In the genomic region with DNA sequence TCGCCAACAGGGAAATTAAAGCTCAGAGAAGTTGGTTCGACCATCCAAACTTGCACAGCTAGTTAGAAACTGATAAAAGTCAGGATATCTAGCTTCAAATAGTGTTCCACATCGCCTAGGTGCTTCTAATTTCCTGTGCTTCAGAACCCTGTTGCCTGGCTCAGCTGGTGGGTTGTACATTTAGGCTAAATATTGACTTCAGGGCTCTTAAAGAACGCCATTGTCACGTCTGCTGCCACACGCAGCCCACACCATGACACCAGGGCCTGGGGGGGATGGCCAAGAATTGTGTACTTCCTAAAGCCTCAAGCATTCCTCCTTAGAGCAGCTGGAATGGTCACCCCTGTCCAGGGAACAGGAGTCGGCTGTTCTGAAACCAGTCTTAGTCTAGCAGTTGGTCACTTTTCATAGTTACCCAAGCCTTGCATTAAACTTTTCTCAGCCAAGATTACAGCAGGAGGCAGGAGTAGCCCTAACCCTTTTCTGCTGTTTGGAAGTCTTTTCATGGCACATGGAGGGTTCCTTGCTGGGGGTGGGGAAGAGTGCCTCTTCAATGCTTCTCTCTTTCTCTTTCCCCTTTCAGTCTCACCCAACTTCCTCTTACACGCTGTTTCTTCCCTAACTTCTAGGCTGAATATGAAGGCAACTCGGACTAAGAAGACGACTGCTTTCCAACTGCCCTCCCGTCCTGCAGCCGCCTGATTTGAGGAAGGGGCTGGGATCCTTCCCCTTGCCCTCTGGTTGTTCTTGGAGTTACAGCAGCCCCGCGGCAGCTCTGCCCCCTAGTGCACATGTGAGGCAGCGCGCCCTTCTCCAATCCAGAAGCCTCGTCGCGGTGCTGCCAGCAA, we compare ENCODE assay signal across 1 cellular context.
TF ChIP-seq lines count a peak whose summit lies in the region.

No MANE protein-coding gene starts in this region.

TF ChIP-seq in HepG2, 621 proteins besides CTCF, POLR2A, EP300 and RAD21 (continued from another document and continues in another):
- no peak for TF ChIP-seq MNT (IDR thresholded peaks at IDR 0.05)
- no peak for TF ChIP-seq ZNF264 (CRISPR knock-in tag; IDR thresholded peaks at IDR 0.05)
- TF ChIP-seq MXD3 (CRISPR knock-in tag; IDR thresholded peaks at IDR 0.05): 0 out of 2 replicates have a peak, but pooled peaks have one; percentile 16
- TF ChIP-seq HIVEP1 (CRISPR knock-in tag; IDR thresholded peaks at IDR 0.05): no peak
- TF ChIP-seq, protein P1, sequence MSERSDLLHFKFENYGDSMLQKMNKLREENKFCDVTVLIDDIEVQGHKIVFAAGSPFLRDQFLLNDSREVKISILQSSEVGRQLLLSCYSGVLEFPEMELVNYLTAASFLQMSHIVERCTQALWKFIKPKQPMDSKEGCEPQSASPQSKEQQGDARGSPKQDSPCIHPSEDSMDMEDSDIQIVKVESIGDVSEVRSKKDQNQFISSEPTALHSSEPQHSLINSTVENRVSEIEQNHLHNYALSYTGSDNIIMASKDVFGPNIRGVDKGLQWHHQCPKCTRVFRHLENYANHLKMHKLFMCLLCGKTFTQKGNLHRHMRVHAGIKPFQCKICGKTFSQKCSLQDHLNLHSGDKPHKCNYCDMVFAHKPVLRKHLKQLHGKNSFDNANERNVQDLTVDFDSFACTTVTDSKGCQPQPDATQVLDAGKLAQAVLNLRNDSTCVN (CRISPR knock-in tag; IDR thresholded peaks at IDR 0.05; ENCODE audit: borderline replicate concordance): 0 out of 2 replicates have a peak, but pooled peaks have one; percentile 24
- TF ChIP-seq ZNF44 (CRISPR knock-in tag; IDR thresholded peaks at IDR 0.05): no peak
- no peak for TF ChIP-seq ATF4 (CRISPR knock-in tag; IDR thresholded peaks at IDR 0.05)
- TF ChIP-seq ZNF772 (CRISPR knock-in tag; IDR thresholded peaks at IDR 0.05): peak; percentile 74
- TF ChIP-seq, protein P2, sequence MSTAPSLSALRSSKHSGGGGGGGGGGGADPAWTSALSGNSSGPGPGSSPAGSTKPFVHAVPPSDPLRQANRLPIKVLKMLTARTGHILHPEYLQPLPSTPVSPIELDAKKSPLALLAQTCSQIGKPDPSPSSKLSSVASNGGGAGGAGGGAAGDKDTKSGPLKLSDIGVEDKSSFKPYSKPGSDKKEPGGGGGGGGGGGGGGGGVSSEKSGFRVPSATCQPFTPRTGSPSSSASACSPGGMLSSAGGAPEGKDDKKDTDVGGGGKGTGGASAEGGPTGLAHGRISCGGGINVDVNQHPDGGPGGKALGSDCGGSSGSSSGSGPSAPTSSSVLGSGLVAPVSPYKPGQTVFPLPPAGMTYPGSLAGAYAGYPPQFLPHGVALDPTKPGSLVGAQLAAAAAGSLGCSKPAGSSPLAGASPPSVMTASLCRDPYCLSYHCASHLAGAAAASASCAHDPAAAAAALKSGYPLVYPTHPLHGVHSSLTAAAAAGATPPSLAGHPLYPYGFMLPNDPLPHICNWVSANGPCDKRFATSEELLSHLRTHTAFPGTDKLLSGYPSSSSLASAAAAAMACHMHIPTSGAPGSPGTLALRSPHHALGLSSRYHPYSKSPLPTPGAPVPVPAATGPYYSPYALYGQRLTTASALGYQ (CRISPR knock-in tag; IDR thresholded peaks at IDR 0.05): no peak
- TF ChIP-seq NR2C2 (CRISPR knock-in tag; IDR thresholded peaks at IDR 0.05; ENCODE audit: borderline replicate concordance): 0 out of 2 replicates have a peak, but pooled peaks have one; percentile 38
- TF ChIP-seq RBFOX2 (IDR thresholded peaks at IDR 0.05; ENCODE audit: low read depth, low read length): no peak
- TF ChIP-seq ZFP41 (CRISPR knock-in tag; IDR thresholded peaks at IDR 0.05; ENCODE audit: borderline replicate concordance): no peak
- TF ChIP-seq ZNF12 (CRISPR knock-in tag; IDR thresholded peaks at IDR 0.05): no peak
- no peak for TF ChIP-seq U2AF2 (IDR thresholded peaks at IDR 0.05; ENCODE audit: low read depth, low read length)
- peak; percentile 53 for TF ChIP-seq XRCC5 (optimal IDR thresholded peaks at IDR 0.05; ENCODE audit: low read length)
- TF ChIP-seq ERF (CRISPR knock-in tag; IDR thresholded peaks at IDR 0.05): 0 out of 2 replicates have a peak, but pooled peaks have one; percentile 25
- TF ChIP-seq MAFG (CRISPR knock-in tag; IDR thresholded peaks at IDR 0.05): no peak
- TF ChIP-seq ELF4 (CRISPR knock-in tag; IDR thresholded peaks at IDR 0.05; ENCODE audit: borderline replicate concordance): no peak
- TF ChIP-seq ZNF710 (CRISPR knock-in tag; IDR thresholded peaks at IDR 0.05; ENCODE audit: borderline replicate concordance): no peak
- no peak for TF ChIP-seq ZNF569 (CRISPR knock-in tag; IDR thresholded peaks at IDR 0.05; ENCODE audit: borderline replicate concordance)
- TF ChIP-seq ZNF652 (CRISPR knock-in tag; IDR thresholded peaks at IDR 0.05; ENCODE audit: borderline replicate concordance, low read depth): no peak
- TF ChIP-seq HMG20B (CRISPR knock-in tag; conservative IDR thresholded peaks at IDR 0.05): no peak
- no peak for TF ChIP-seq ZNF672 (CRISPR knock-in tag; IDR thresholded peaks at IDR 0.05)
- no peak for TF ChIP-seq RAD51 (IDR thresholded peaks at IDR 0.05; ENCODE audit: borderline replicate concordance)
- peak; percentile 38; the same call in 1 of the 2 replicates for TF ChIP-seq KAT8 (CRISPR knock-in tag; IDR thresholded peaks at IDR 0.05)
- no peak for TF ChIP-seq MBD4 (IDR thresholded peaks at IDR 0.05; ENCODE audit: borderline replicate concordance, low read length)
- no peak; the same call in 1 of the 2 replicates for TF ChIP-seq ZHX1 (CRISPR knock-in tag; IDR thresholded peaks at IDR 0.05; ENCODE audit: low read depth)
- no peak for TF ChIP-seq PITX1 (CRISPR knock-in tag; IDR thresholded peaks at IDR 0.05)
- no peak for TF ChIP-seq ZNF792 (CRISPR knock-in tag; IDR thresholded peaks at IDR 0.05)
- no peak for TF ChIP-seq ZNF232 (CRISPR knock-in tag; IDR thresholded peaks at IDR 0.05; ENCODE audit: borderline replicate concordance)
- TF ChIP-seq PRDM10 (CRISPR knock-in tag; IDR thresholded peaks at IDR 0.05; ENCODE audit: low read depth): 0 out of 2 replicates have a peak, but pooled peaks have one; percentile 23
- TF ChIP-seq TSC22D2 (CRISPR knock-in tag; IDR thresholded peaks at IDR 0.05; ENCODE audit: borderline replicate concordance): no peak
- no peak for TF ChIP-seq IKZF4 (CRISPR knock-in tag; IDR thresholded peaks at IDR 0.05; ENCODE audit: borderline replicate concordance, low read depth, not compliant biosample characterization)
- TF ChIP-seq SP140L (CRISPR knock-in tag; IDR thresholded peaks at IDR 0.05; ENCODE audit: borderline replicate concordance): no peak
- TF ChIP-seq ZNF343 (CRISPR knock-in tag; IDR thresholded peaks at IDR 0.05): no peak
- no peak for TF ChIP-seq ZNF543 (CRISPR knock-in tag; IDR thresholded peaks at IDR 0.05)
- TF ChIP-seq ZNF296 (CRISPR knock-in tag; conservative IDR thresholded peaks at IDR 0.05): no peak
- TF ChIP-seq FOXA3 (CRISPR knock-in tag; IDR thresholded peaks at IDR 0.05): 0 out of 2 replicates have a peak, but pooled peaks have one; percentile 7
